8 cellular contexts compared by ENCODE assay signal in the genomic region with DNA sequence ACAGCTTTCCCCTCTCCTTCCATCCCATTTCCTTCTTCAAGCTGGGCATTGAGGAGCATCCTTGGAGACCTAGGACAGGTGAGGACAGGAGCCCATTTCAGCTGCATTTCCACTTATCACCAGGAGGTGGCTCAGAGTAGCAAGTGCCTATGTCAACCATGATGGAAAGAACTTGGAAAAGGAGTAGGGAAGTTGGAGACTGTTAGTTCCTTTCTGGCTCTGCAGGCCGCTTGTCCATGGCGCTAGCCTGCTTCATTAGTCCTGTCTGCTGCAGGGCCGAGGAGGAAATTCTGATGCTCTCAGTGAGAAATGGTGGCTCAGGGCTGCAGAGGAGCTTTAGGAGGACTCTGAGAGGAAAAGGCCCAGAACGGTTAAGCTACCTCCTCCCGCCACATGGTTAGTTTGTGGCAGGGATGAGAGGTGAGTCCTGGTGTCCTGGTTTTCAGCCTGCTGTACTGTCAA. TPM values are rescaled to one million over a fixed set of nuclear protein-coding genes. Genes with fewer than 3 reads are reported as not detected.
DNase-seq lines count a peak whose midpoint lies in the region; ATAC-seq and TF ChIP-seq lines count a peak whose summit lies in the region.

No MANE protein-coding gene starts in this region.

- intact Hi-C loops in naive thymus-derived CD4-positive, alpha-beta T cell (cut with micrococcal nuclease): loop anchor here (1.0 kb wide), 1 partner anchor 23 kb away; no protein-coding TSS in a partner anchor
- intact Hi-C loops in transverse colon (cut with DNase I; ENCODE audit: low total_unique reads): no loop called here

- no peak overlapping the region for H3K4me3 ChIP-seq in endodermal cell (ENCODE audit: low read length)
- H3K4me3 ChIP-seq in naive thymus-derived CD4-positive, alpha-beta T cell (ENCODE audit: low read length): no peak overlapping the region
- H3K4me3 ChIP-seq in transverse colon: no peak overlapping the region

- H3K9me3 ChIP-seq in endodermal cell (ENCODE audit: control insufficient read depth, low read length) (no peaks in the 10 kb centered on the region), transverse colon (no peaks in the 10 kb centered on the region)
- no peaks in the 10 kb centered on the region for H3K9me3 ChIP-seq in naive thymus-derived CD4-positive, alpha-beta T cell (ENCODE audit: control insufficient read depth in 2 of 3, low read length in 3 of 3)

- no peak for TF ChIP-seq POLR2A in transverse colon (IDR thresholded peaks at IDR 0.05)

- H3K36me3 ChIP-seq in endodermal cell (ENCODE audit: control insufficient read depth, insufficient read depth, low read length) (no peaks in the 10 kb centered on the region), transverse colon (no peaks in the 10 kb centered on the region)
- H3K36me3 ChIP-seq in naive thymus-derived CD4-positive, alpha-beta T cell (ENCODE audit: control insufficient read depth in 2 of 3, insufficient read depth in 3 of 3, low read length in 3 of 3): no peaks in the 10 kb centered on the region

- CTCF ChIA-PET in naive thymus-derived CD4-positive, alpha-beta T cell (lab: Charles Lee): interaction anchor here (0.7 to 2.9 kb wide), 9 partner anchors 9 to 41 kb away, joined by 3 to 60 read pairs (median 4); no protein-coding TSS in a partner anchor

- peaks cover 4% of the 10 kb centered on the region for H3K4me1 Mint-ChIP-seq in endodermal cell
- H3K4me1 Mint-ChIP-seq in naive thymus-derived CD4-positive, alpha-beta T cell: peaks cover 0 to 9% (median 0%) of the 10 kb centered on the region in 7 donors

- H3K9me3 Mint-ChIP-seq in endodermal cell: no peaks in the 10 kb centered on the region
- H3K9me3 Mint-ChIP-seq in naive thymus-derived CD4-positive, alpha-beta T cell: no peaks in the 10 kb centered on the region

- DNase-seq in NCI-H345 (lab: John Stamatoyannopoulos, UW) (peak; percentile 58), NCI-H345 treated with DMSO at 0.1 percent for 48 hours (lab: John Stamatoyannopoulos, UW; ENCODE audit: unreplicated experiment) (no peak), NCI-H1436 treated with DMSO at 0.1 percent for 48 hours (lab: John Stamatoyannopoulos, UW) (peak; percentile 7), endodermal cell (peak; percentile 91), transverse colon (peak; percentile 76)
- DNase-seq in activated CD4-positive, alpha-beta T cell treated with anti-CD3 and anti-CD28 coated beads, Interleukin-2, amount 50 U/mL, for 1 hour: peak; percentile 53
- peak in 8 of 9 donors; percentile 14 to 56 (median 44) for DNase-seq in naive thymus-derived CD4-positive, alpha-beta T cell

- H3K27me3 ChIP-seq in endodermal cell (ENCODE audit: control insufficient read depth, insufficient read depth, low read length, poor library complexity, severe bottlenecking) (peaks cover 45% of the 10 kb centered on the region), transverse colon (peaks cover 6% of the 10 kb centered on the region)
- H3K27me3 ChIP-seq in naive thymus-derived CD4-positive, alpha-beta T cell (ENCODE audit: control insufficient read depth in 2 of 2, insufficient read depth in 2 of 2, low read length in 2 of 2): peaks cover 0 to 5% of the 10 kb centered on the region in 2 donors

- peaks cover 3% of the 10 kb centered on the region for H3K4me1 ChIP-seq in endodermal cell (ENCODE audit: control insufficient read depth, insufficient read depth, low read length)
- no peaks in the 10 kb centered on the region for H3K4me1 ChIP-seq in naive thymus-derived CD4-positive, alpha-beta T cell (ENCODE audit: control insufficient read depth in 2 of 2, insufficient read depth in 2 of 2, low read length in 2 of 2)
- H3K4me1 ChIP-seq in transverse colon: no peaks in the 10 kb centered on the region

- POLR2A ChIA-PET in naive thymus-derived CD4-positive, alpha-beta T cell (lab: Charles Lee): interaction anchor here (0.6 to 0.7 kb wide), 2 partner anchors 22 to 50 kb away, joined by 3 read pairs; no protein-coding TSS in a partner anchor

- H3K9ac ChIP-seq in endodermal cell (ENCODE audit: extremely low read depth, low read length, poor library complexity, severe bottlenecking): no peak overlapping the region

- ATAC-seq in naive thymus-derived CD4-positive, alpha-beta T cell: no peak
- no peak for ATAC-seq in GM18520 (IDR thresholded peaks at IDR 0.05; ENCODE audit: unreplicated experiment)

- H3K4me3 Mint-ChIP-seq in endodermal cell: no peak overlapping the region
- H3K4me3 Mint-ChIP-seq in naive thymus-derived CD4-positive, alpha-beta T cell: no peak overlapping the region

- peaks cover 18% of the 10 kb centered on the region for H3K27me3 Mint-ChIP-seq in endodermal cell (ENCODE audit: insufficient read depth)
- peaks cover 15 to 32% (median 21%) of the 10 kb centered on the region in 5 donors for H3K27me3 Mint-ChIP-seq in naive thymus-derived CD4-positive, alpha-beta T cell

- in situ Hi-C loops in transverse colon (cut with MboI; ENCODE audit: low pct_ligation_motif_present in 1 of 4, low pct_unique_long_range_greater_than_20kb in 1 of 4, low sequenced_read_pairs in 3 of 4): no loop called here

- H3K27ac ChIP-seq in endodermal cell (ENCODE audit: low read depth, low read length): no peak overlapping the region
- H3K27ac ChIP-seq in naive thymus-derived CD4-positive, alpha-beta T cell (ENCODE audit: low read depth, low read length): no peak overlapping the region
- H3K27ac ChIP-seq in transverse colon: no peak overlapping the region

- H3K36me3 Mint-ChIP-seq in endodermal cell (ENCODE audit: low read depth): no peaks in the 10 kb centered on the region
- no peaks in the 10 kb centered on the region for H3K36me3 Mint-ChIP-seq in naive thymus-derived CD4-positive, alpha-beta T cell

- TF ChIP-seq CTCF in endodermal cell (conservative IDR thresholded peaks at IDR 0.05) (peak; percentile 85), transverse colon (IDR thresholded peaks at IDR 0.05) (peak; percentile 84 to 90 (median 89))

- no peak for TF ChIP-seq EP300 in transverse colon (IDR thresholded peaks at IDR 0.05; ENCODE audit: low read depth)

- no peak overlapping the region for H3K27ac Mint-ChIP-seq in endodermal cell
- no peak overlapping the region for H3K27ac Mint-ChIP-seq in naive thymus-derived CD4-positive, alpha-beta T cell

- 47 to 63% methylated on average over 3 to 5 of the region's 5 CpGs for whole genome bisulfite sequencing in endodermal cell (ENCODE audit: insufficient coverage in 1 of 2, insufficient read length in 1 of 2), 2 experiments
- 48% methylated on average over 5 of the region's 5 CpGs; no CpG with 5 or more reads in 1 of the 2 donors for WGBS in transverse colon (ENCODE audit: low coverage in 1 of 2), 2 donors

RNA-seq across cellular contexts. Expression of gene CD276, which starts 7.0 kb away (rescaled TPM):
- 100 to 1,000 TPM; 122 to 133 TPM for total RNA-seq in endodermal cell
- 170 TPM for polyA plus RNA-seq in endodermal cell (2013, experiment 1 of 2)
- polyA plus RNA-seq in endodermal cell (2013, experiment 2 of 2): 168 TPM
- total RNA-seq in naive thymus-derived CD4-positive, alpha-beta T cell: 1 to 10 TPM in 2 of 5 experiments, under 1 TPM in 1, not detected in 2; 0.76 to 2.7 (median 1.9) TPM
- not detected for polyA plus RNA-seq in naive thymus-derived CD4-positive, alpha-beta T cell
- total RNA-seq in transverse colon: 100 to 1,000 TPM in 1 of 4 donors, 10 to 100 TPM in 3; 26.8 to 110 (median 45.7) TPM

RNA-seq across cellular contexts. Expression of gene NPTN, which starts 44.0 kb away (rescaled TPM):
- total RNA-seq in endodermal cell: 100 to 1,000 TPM in 1 of 2 donors, 10 to 100 TPM in 1; 85.4 to 110 TPM
- polyA plus RNA-seq in endodermal cell (2013, experiment 1 of 2): 92.0 TPM
- polyA plus RNA-seq in endodermal cell (2013, experiment 2 of 2): 83.4 TPM
- 10 to 100 TPM; 26.8 to 48.2 (median 42.6) TPM for total RNA-seq in naive thymus-derived CD4-positive, alpha-beta T cell
- polyA plus RNA-seq in naive thymus-derived CD4-positive, alpha-beta T cell: 10 to 100 TPM; 35.3 to 51.9 TPM
- total RNA-seq in transverse colon: 100 to 1,000 TPM in 3 of 4 donors, 10 to 100 TPM in 1; 77.8 to 187 (median 135) TPM

Comparison
In these comparisons a context has a peak if more than half of its experiments do, and no peak if none do; other contexts are left out.
1. RNA of gene CD276, which starts 7.0 kb away (total RNA-seq): 122 to 133 TPM in endodermal cell and 26.8 to 110 TPM in transverse colon; 0.76 to 2.7 TPM in naive thymus-derived CD4-positive, alpha-beta T cell; every median in the first group is over 4 times any median in the second.